ENCODE assay signal across 18 cellular contexts in the genomic region with DNA sequence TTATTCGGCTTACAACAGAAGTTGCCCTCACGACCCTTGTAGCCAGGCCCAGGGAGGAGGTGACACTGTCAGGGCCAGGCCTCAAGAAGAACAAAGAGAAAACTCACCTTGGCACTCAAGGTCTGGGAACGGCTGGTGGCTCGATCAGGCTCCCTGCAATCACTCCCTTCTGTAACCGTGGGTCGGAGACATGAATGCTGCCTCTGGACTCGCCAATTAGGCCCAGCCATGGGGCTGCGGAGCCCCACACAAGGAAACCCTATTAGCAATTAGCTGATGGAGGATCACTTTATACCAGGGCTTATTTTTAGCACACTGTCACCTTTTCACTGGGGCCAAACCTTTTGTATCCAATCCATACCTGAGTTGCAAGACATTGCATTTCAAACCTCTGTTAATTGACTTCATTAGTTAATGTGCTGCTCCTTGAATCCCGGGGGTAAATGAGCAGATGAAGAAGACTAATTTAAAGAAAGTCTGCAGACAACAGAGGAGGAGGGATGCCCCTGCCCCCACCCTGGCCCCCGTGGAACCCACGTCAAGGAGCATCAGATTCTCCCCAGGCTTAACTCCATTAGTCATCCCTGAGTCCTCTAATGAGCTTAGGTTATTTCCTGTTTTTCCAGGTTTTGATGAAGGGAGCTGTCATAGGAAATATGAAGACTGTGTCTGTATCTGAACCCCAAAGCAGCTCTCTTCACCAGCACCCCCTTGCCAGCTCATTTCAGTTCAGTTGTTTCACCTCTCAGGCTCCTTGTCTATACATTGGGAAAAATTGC.
DNase-seq lines count a peak whose midpoint lies in the region; ATAC-seq and TF ChIP-seq lines count a peak whose summit lies in the region.
"Had no signal": no experiment of that assay in that cellular context is flagged by ENCODE, and none has a peak within 500 bp of the region (broad histone marks: within the 10 kb centered on the region; RNA-seq: fewer than 3 reads in every experiment).

No MANE protein-coding gene starts in this region.

- H3K9me3 ChIP-seq in SJCRH30 (replicated peaks) (no peaks in the 10 kb centered on the region; the same call in 1 of the 2 replicates), gastrocnemius medialis (no peaks in the 10 kb centered on the region), Caco-2 (no peaks in the 10 kb centered on the region)
- H3K9me3 ChIP-seq: heart left ventricle, lower lobe of right lung, ovary had no signal

- no peaks in the 10 kb centered on the region for H3K27me3 Mint-ChIP-seq in GM23338 (ENCODE audit: insufficient read depth, low read depth, poor library complexity)
- peaks cover 3% of the 10 kb centered on the region for H3K27me3 Mint-ChIP-seq in Caco-2 (ENCODE audit: insufficient read depth, unreplicated experiment)

- H3K9me2 ChIP-seq in GM23338 (ENCODE audit: insufficient read depth), result no peaks in the 10 kb centered on the region

- peak; percentile 51 for ATAC-seq in GM23338
- no peak for ATAC-seq in gastrocnemius medialis
- no peak for ATAC-seq in GM19467 (IDR thresholded peaks at IDR 0.05; ENCODE audit: unreplicated experiment)
- ATAC-seq: heart left ventricle, lower lobe of right lung had no signal

- TF ChIP-seq POLR2A in gastrocnemius medialis (IDR thresholded peaks at IDR 0.05), result no peak

- POLR2A ChIA-PET in Caco-2 (lab: Charles Lee), result no interaction called here

- H2AFZ ChIP-seq in GM23338, result no peak overlapping the region

- no peaks in the 10 kb centered on the region for H3K79me2 ChIP-seq in GM23338 (replicated peaks; ENCODE audit: insufficient read depth)

- in situ Hi-C loops in gastrocnemius medialis (cut with MboI; ENCODE audit: low sequenced_read_pairs in 4 of 4), result no loop called here

- CTCF ChIA-PET in Caco-2 (lab: Charles Lee), result no interaction called here

- no peaks in the 10 kb centered on the region for H3F3A ChIP-seq in GM23338 (replicated peaks; ENCODE audit: low read depth)

- H3K36me3 Mint-ChIP-seq in GM23338 (ENCODE audit: low read depth) (no peaks in the 10 kb centered on the region), Caco-2 (ENCODE audit: insufficient read depth, unreplicated experiment) (no peaks in the 10 kb centered on the region)

- H3K4me1 ChIP-seq in GM23338 (ENCODE audit: insufficient read depth), result peaks cover 13% of the 10 kb centered on the region
- peaks cover 20% of the 10 kb centered on the region for H3K4me1 ChIP-seq in SJCRH30
- peaks cover 18 to 29% of the 10 kb centered on the region in 2 donors for H3K4me1 ChIP-seq in gastrocnemius medialis
- no peaks in the 10 kb centered on the region for H3K4me1 ChIP-seq in Caco-2
- H3K4me1 ChIP-seq: lower lobe of right lung had no signal

- H4K20me1 ChIP-seq in GM23338 (replicated peaks; ENCODE audit: insufficient read depth), result no peaks in the 10 kb centered on the region

- no peaks in the 10 kb centered on the region; the same call in 2 of the 3 replicates for H3K9me3 Mint-ChIP-seq in GM23338
- H3K9me3 Mint-ChIP-seq in Caco-2 (ENCODE audit: unreplicated experiment), result no peaks in the 10 kb centered on the region
- H3K9me3 Mint-ChIP-seq: activated naive CD4-positive, alpha-beta T cell treated with anti-CD3 and anti-CD28 coated beads for 36 hours; stimulated activated naive CD8-positive, alpha-beta T cell treated with anti-CD3 and anti-CD28 coated beads, Interleukin-15, Interleukin-2, amounts not matched to agents 100 ng/mL and 50 ng/mL, for 24 hours; T-helper 1 cell treated with Interleukin-12 subunit alpha and Interleukin-12 subunit beta and Interleukin-4 antibody, amounts not matched to agents 30 μg/mL and 1 μg/mL, for 36 hours had no signal

- H3K4me2 ChIP-seq in GM23338, result 0 out of 2 replicates have a peak overlapping the region, but pooled peaks have one; percentile 51

- H3K36me3 ChIP-seq in GM23338 (ENCODE audit: insufficient read depth), result no peaks in the 10 kb centered on the region
- no peaks in the 10 kb centered on the region for H3K36me3 ChIP-seq in SJCRH30
- H3K36me3 ChIP-seq in gastrocnemius medialis, result no peaks in the 10 kb centered on the region
- no peaks in the 10 kb centered on the region for H3K36me3 ChIP-seq in Caco-2 (ENCODE audit: control insufficient read depth, insufficient read depth, low read length)
- H3K36me3 ChIP-seq: heart left ventricle, lower lobe of right lung, ovary had no signal

- no peaks in the 10 kb centered on the region for H3K27me3 ChIP-seq in GM23338 (ENCODE audit: insufficient read depth)
- H3K27me3 ChIP-seq in SJCRH30, result no peaks in the 10 kb centered on the region
- no peaks in the 10 kb centered on the region for H3K27me3 ChIP-seq in gastrocnemius medialis
- H3K27me3 ChIP-seq in Caco-2 (replicated peaks; ENCODE audit: control insufficient read depth, insufficient read depth, low read length), result no peaks in the 10 kb centered on the region
- H3K27me3 ChIP-seq: heart left ventricle, ovary had no signal

- H3K27ac ChIP-seq in GM23338 (ENCODE audit: low read depth) (no peak overlapping the region), SJCRH30 (peak overlapping the region; percentile 71), gastrocnemius medialis (no peak overlapping the region)
- H3K27ac ChIP-seq: heart left ventricle, lower lobe of right lung, ovary had no signal

- TF ChIP-seq CTCF in GM23338 (conservative IDR thresholded peaks at IDR 0.05; ENCODE audit: low read depth in 2 of 2) (no peak), fibroblast of mammary gland (conservative IDR thresholded peaks at IDR 0.05; ENCODE audit: control insufficient read depth, insufficient read depth, low read depth, low read length) (no peak), gastrocnemius medialis (IDR thresholded peaks at IDR 0.05 in 4 of 5, conservative IDR thresholded peaks at IDR 0.05 in 1 of 5) (no peak), Caco-2 (IDR thresholded peaks at IDR 0.05; ENCODE audit: insufficient read depth in 1 of 2, low read depth in 1 of 2, low read length in 1 of 2, severe bottlenecking in 1 of 2, unreplicated experiment in 1 of 2) (no peak)

- peaks cover 35% of the 10 kb centered on the region for H3K4me1 Mint-ChIP-seq in GM23338
- no peaks in the 10 kb centered on the region for H3K4me1 Mint-ChIP-seq in Caco-2 (ENCODE audit: low read depth, unreplicated experiment)

- H3K4me3 Mint-ChIP-seq in GM23338 (no peak overlapping the region), Caco-2 (ENCODE audit: unreplicated experiment) (no peak overlapping the region)
- H3K4me3 Mint-ChIP-seq: activated naive CD4-positive, alpha-beta T cell treated with anti-CD3 and anti-CD28 coated beads for 36 hours; stimulated activated naive CD8-positive, alpha-beta T cell treated with anti-CD3 and anti-CD28 coated beads, Interleukin-15, Interleukin-2, amounts not matched to agents 100 ng/mL and 50 ng/mL, for 24 hours; T-helper 1 cell treated with Interleukin-12 subunit alpha and Interleukin-12 subunit beta and Interleukin-4 antibody, amounts not matched to agents 30 μg/mL and 1 μg/mL, for 36 hours had no signal

- intact Hi-C loops in gastrocnemius medialis (cut with DNase I; ENCODE audit: low total_unique reads) (no loop called here), Caco-2 (cut with micrococcal nuclease; ENCODE audit: unreplicated experiment) (no loop called here)

- H3K4me3 ChIP-seq in GM23338 (no peak overlapping the region), SJCRH30 (no peak overlapping the region), fibroblast of mammary gland (ENCODE audit: control insufficient read depth, low read depth, low read length) (no peak overlapping the region), gastrocnemius medialis (no peak overlapping the region), Caco-2 (ENCODE audit: low read depth, low read length) (no peak overlapping the region)
- H3K4me3 ChIP-seq: heart left ventricle, lower lobe of right lung, ovary had no signal

- DNase-seq in GM23338 (ENCODE audit: low spot score), result no peak
- peak; percentile 47 to 64 for DNase-seq in SJCRH30
- DNase-seq in fibroblast of mammary gland (ENCODE audit: low read depth), result peak; percentile 87
- peak; percentile 48 for DNase-seq in renal cortical epithelial cell (ENCODE audit: low read depth)
- DNase-seq in gastrocnemius medialis, result no peak
- DNase-seq in Caco-2, result no peak
- no peak for DNase-seq in cerebellar cortex (ENCODE audit: low spot score)
- DNase-seq: activated CD4-positive, alpha-beta T cell treated with anti-CD3 and anti-CD28 coated beads, Interleukin-2, amount 50 U/mL, for 48 hours; activated naive CD4-positive, alpha-beta T cell treated with anti-CD3 and anti-CD28 coated beads for 36 hours; cortex of kidney; heart left ventricle; lower lobe of right lung; NCI-H1436; ovary; stimulated activated CD4-positive, alpha-beta T cell treated with anti-CD3 and anti-CD28 coated beads, Interleukin-4, amount 100 ng/mL, for 1 hour had no signal

- H3K27ac Mint-ChIP-seq in GM23338, result peak overlapping the region; percentile 78; the same call in 1 of the 2 replicates
- H3K27ac Mint-ChIP-seq in Caco-2 (ENCODE audit: unreplicated experiment), result no peak overlapping the region
- H3K27ac Mint-ChIP-seq: activated naive CD4-positive, alpha-beta T cell treated with anti-CD3 and anti-CD28 coated beads for 36 hours; T-helper 1 cell treated with Interleukin-12 subunit alpha and Interleukin-12 subunit beta and Interleukin-4 antibody, amounts not matched to agents 30 μg/mL and 1 μg/mL, for 36 hours had no signal

- BruUV-seq in Caco-2 (replicated peaks; lab: Mats Ljungman, UMichigan), result no TSS peak

TF ChIP-seq in GM23338, 12 proteins besides CTCF, POLR2A, EP300 and RAD21 (continues in another document):
- no peak for TF ChIP-seq NANOG (IDR thresholded peaks at IDR 0.05; ENCODE audit: borderline replicate concordance)
- TF ChIP-seq, protein P1, sequence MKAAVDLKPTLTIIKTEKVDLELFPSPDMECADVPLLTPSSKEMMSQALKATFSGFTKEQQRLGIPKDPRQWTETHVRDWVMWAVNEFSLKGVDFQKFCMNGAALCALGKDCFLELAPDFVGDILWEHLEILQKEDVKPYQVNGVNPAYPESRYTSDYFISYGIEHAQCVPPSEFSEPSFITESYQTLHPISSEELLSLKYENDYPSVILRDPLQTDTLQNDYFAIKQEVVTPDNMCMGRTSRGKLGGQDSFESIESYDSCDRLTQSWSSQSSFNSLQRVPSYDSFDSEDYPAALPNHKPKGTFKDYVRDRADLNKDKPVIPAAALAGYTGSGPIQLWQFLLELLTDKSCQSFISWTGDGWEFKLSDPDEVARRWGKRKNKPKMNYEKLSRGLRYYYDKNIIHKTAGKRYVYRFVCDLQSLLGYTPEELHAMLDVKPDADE (IDR thresholded peaks at IDR 0.05), result no peak
- TF ChIP-seq STAT1 (IDR thresholded peaks at IDR 0.05; ENCODE audit: unreplicated experiment), result no peak

Comparison
In these comparisons a context has a peak if more than half of its experiments do, and no peak if none do; other contexts are left out.
1. DNase-seq: peak in SJCRH30 (2 of 2), fibroblast of mammary gland (single experiment) and renal cortical epithelial cell (single experiment); none in GM23338 (single experiment), gastrocnemius medialis (0 of 2), Caco-2 (0 of 2) and cerebellar cortex (single experiment).